In the genomic region with DNA sequence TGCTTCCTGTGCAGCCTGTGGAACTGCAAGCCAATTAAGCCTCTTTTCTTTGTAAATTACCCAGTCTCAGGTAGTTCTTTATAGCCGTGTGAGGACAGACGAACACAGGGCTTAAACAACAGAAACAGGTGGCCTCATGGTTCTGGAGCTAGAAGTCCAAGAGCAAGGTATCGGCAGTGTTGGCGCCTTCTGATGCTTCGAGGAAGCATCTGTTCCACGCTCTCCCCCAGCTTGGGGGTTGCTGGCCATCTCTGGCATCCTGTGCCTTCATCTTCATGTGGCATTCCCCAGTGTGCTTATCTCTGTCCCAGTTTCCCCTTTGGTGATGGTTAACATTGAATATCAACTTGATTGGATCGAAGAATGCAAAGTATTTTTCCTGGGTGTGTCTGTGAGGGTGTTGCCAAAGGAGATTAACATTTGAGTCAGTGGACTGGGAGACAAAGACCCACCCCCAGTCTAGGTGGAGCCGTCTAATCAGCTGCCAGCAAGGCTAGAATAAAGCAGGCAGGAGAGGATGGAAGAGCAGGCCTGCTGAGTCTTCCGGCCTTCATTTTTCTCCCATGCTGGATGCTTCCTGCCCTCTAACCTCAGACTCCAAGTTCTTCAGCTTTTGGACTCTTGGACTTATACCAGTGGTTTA, we compare ENCODE assay signal across 17 cellular contexts.
"Had no signal": no experiment of that assay in that cellular context is flagged by ENCODE, and none has a peak within 500 bp of the region (broad histone marks: within the 10 kb centered on the region; RNA-seq: fewer than 3 reads in every experiment).

No MANE protein-coding gene starts in this region.

- DNase-seq: cortex of kidney; dorsolateral prefrontal cortex; effector CD8-positive, alpha-beta T cell; gastrocnemius medialis; heart right ventricle; islet precursor cell; mammary epithelial cell; mucosa of descending colon; psoas muscle; retina; stimulated activated CD4-positive, alpha-beta T cell treated with anti-CD3 and anti-CD28 coated beads, Interleukin-12 subunit alpha, Interleukin-12 subunit beta, amount 100 ng/mL, for 4 hours; stimulated activated naive CD4-positive, alpha-beta T cell; trophoblast cell had no signal

- H3K36me3 ChIP-seq: gastrocnemius medialis, heart right ventricle had no signal

- H3K27me3 ChIP-seq: dorsolateral prefrontal cortex, gastrocnemius medialis, heart right ventricle had no signal

- ATAC-seq: gastrocnemius medialis, heart right ventricle, left lobe of liver, mucosa of descending colon, psoas muscle, sciatic nerve had no signal

- FAIRE-seq: urothelium cell line had no signal

- H3K9me3 ChIP-seq: gastrocnemius medialis, heart right ventricle, mucosa of descending colon, psoas muscle had no signal

- H3K4me1 ChIP-seq: psoas muscle had no signal

- H3K4me3 ChIP-seq: dorsolateral prefrontal cortex, gastrocnemius medialis, heart right ventricle, mucosa of descending colon, psoas muscle, skin epidermis had no signal

- H3K27ac ChIP-seq: dorsolateral prefrontal cortex, gastrocnemius medialis, heart right ventricle, psoas muscle, skin epidermis had no signal
